Comparison of ENCODE assay signal across 20 cellular contexts in the genomic region with DNA sequence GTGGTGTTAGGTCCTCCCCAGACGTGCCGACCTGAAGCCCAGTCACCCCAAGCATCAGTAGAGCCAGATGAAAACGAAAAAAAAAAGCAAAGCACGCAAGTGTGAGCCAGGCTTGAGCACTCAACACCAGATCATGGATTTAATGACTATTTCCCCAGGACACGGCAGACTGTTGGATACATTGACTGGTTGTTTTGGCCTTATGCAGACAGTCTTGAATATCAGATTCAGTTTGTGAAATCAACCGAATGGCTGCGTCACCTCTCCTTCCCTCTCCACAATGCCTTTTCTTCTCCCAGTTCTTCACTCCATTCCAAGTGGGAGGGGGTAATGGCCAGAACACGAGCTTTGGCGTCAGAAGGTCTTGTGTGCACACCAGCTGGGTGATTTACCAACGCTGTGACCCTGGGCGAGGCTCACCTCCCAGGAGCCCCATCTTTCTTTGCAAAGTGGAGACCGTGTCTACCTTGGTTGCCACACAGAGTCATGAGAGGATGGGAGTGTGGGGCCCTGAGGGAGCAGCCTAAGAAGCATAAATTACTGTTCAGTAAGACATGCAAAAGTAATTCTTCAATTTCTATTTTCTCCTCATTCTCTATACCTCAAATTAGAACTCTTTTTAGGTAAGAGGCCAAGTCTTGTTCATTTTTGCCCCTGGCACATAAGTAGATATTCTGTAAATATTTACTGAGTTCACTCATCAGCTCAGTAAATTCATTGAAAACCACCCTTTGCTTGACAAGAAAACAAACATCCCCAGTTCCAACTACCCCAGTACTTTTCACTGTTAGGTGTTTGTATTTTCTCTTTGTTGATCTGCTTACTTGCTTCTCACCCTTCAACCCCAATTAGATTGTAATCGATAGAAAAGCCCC.
A peak's percentile ranks its signal among the peaks of the same experiment; 100 is the strongest.
DNase-seq lines count a peak whose midpoint lies in the region; ATAC-seq and TF ChIP-seq lines count a peak whose summit lies in the region.
"Had no signal": no experiment of that assay in that cellular context is flagged by ENCODE, and none has a peak within 500 bp of the region (broad histone marks: within the 10 kb centered on the region; RNA-seq: fewer than 3 reads in every experiment).

No MANE protein-coding gene starts in this region.

- H3K4me2 ChIP-seq in neuronal stem cell (ENCODE audit: insufficient read depth, low read length, poor library complexity, severe bottlenecking): no peak overlapping the region
- H3K4me2 ChIP-seq: A549, KMS-11 had no signal

- H2BK12ac ChIP-seq in neuronal stem cell (ENCODE audit: low read length): no peak overlapping the region

- no peak overlapping the region for H4K91ac ChIP-seq in neuronal stem cell (ENCODE audit: low read depth, low read length, poor library complexity)

- intact Hi-C loops in esophagus muscularis mucosa (cut with DNase I): no loop called here

- no peak overlapping the region for H3K14ac ChIP-seq in neuronal stem cell (ENCODE audit: low read length)

- H3K18ac ChIP-seq in neuronal stem cell (ENCODE audit: low read length): peak overlapping the region; percentile 25

- TF ChIP-seq EP300 in esophagus muscularis mucosa (IDR thresholded peaks at IDR 0.05): no peak

- no peak overlapping the region for H2AK5ac ChIP-seq in neuronal stem cell (ENCODE audit: low read depth, low read length)

- no peak overlapping the region for H2BK5ac ChIP-seq in neuronal stem cell (ENCODE audit: low read length)

- TF ChIP-seq CTCF in esophagus muscularis mucosa (IDR thresholded peaks at IDR 0.05): no peak

- no peak overlapping the region for H2AFZ ChIP-seq in neuronal stem cell (ENCODE audit: low read length)

- H3K27me3 ChIP-seq in esophagus muscularis mucosa: peaks cover 0 to 46% (median 0%) of the 10 kb centered on the region in 4 donors
- H3K27me3 ChIP-seq in neuronal stem cell (ENCODE audit: control insufficient read depth in 3 of 3, insufficient read depth in 3 of 3, low read depth in 1 of 3, low read length in 3 of 3): no peaks in the 10 kb centered on the region

- H4K8ac ChIP-seq in neuronal stem cell (ENCODE audit: low read depth, low read length): no peak overlapping the region

- no peak overlapping the region for H2BK15ac ChIP-seq in neuronal stem cell (ENCODE audit: low read length)

- ATAC-seq in GM21381 (IDR thresholded peaks at IDR 0.05; ENCODE audit: unreplicated experiment): no peak
- no peak for ATAC-seq in HG03571 (IDR thresholded peaks at IDR 0.05; ENCODE audit: unreplicated experiment)
- ATAC-seq: A549 had no signal

- peak; percentile 22 for DNase-seq in Ammon's horn (ENCODE audit: low spot score)
- DNase-seq in NCI-H69 (lab: John Stamatoyannopoulos, UW): peak; percentile 74
- peak; percentile 17 for DNase-seq in esophagus muscularis mucosa (ENCODE audit: extremely low spot score)
- no peak for DNase-seq in neuronal stem cell (ENCODE audit: low spot score)
- DNase-seq in AG08396 (ENCODE audit: low spot score): no peak
- DNase-seq in GM19238 (ENCODE audit: insufficient read length, low spot score): no peak
- DNase-seq: DND-41, NCI-H1417 treated with DMSO at 0.1 percent for 48 hours, NCI-H226, NCI-H526 treated with DMSO at 0.1 percent for 48 hours, OCI-M1, SHP77 had no signal

- no peak overlapping the region for H2BK120ac ChIP-seq in neuronal stem cell (ENCODE audit: low read depth, low read length)

- 88% methylated on average over 13 of the region's 13 CpGs for WGBS in esophagus muscularis mucosa
- no CpG with 5 or more reads among the region's 13 CpGs for WGBS in neuronal stem cell (ENCODE audit: extremely low coverage in 2 of 2, insufficient read length in 2 of 2, insufficient replicate concordance in 1 of 2), 2 donors

- H3K9me3 ChIP-seq in esophagus muscularis mucosa (no peaks in the 10 kb centered on the region), neuronal stem cell (replicated peaks in 1 of 2; ENCODE audit: control insufficient read depth in 2 of 2, insufficient read depth in 1 of 2, low read depth in 1 of 2, low read length in 2 of 2) (peaks cover 0 to 2% of the 10 kb centered on the region in 2 donors)
- H3K9me3 ChIP-seq: A549, HAP-1 had no signal

- no peaks in the 10 kb centered on the region for H3K79me1 ChIP-seq in neuronal stem cell (ENCODE audit: low read depth, low read length)

- no peak overlapping the region for H3K4ac ChIP-seq in neuronal stem cell (ENCODE audit: low read length)

- TF ChIP-seq POLR2A in esophagus muscularis mucosa (IDR thresholded peaks at IDR 0.05; ENCODE audit: low read depth): no peak

- H3K23ac ChIP-seq in neuronal stem cell (ENCODE audit: low read depth, low read length, poor library complexity): no peak overlapping the region

- H3K4me3 ChIP-seq in esophagus muscularis mucosa (no peak overlapping the region), neuronal stem cell (ENCODE audit: low read length in 2 of 2) (no peak overlapping the region)
- H3K4me3 ChIP-seq: A549, HAP-1, SK-N-MC had no signal

- H3K36me3 ChIP-seq in esophagus muscularis mucosa (no peaks in the 10 kb centered on the region), neuronal stem cell (replicated peaks in 1 of 2; ENCODE audit: control insufficient read depth in 2 of 2, insufficient read depth in 2 of 2, low read length in 2 of 2) (no peaks in the 10 kb centered on the region)
- H3K36me3 ChIP-seq: HAP-1 had no signal

- H3K9ac ChIP-seq in neuronal stem cell (ENCODE audit: low read depth, low read length, poor library complexity): no peak overlapping the region
- H3K9ac ChIP-seq: KMS-11 had no signal

- no peak overlapping the region for H3K27ac ChIP-seq in esophagus muscularis mucosa (replicated peaks in 1 of 4)
- H3K27ac ChIP-seq in neuronal stem cell (replicated peaks; ENCODE audit: low read length): no peak overlapping the region
- H3K27ac ChIP-seq: A549, C4-2B, HL-60, KMS-11, SK-N-MC had no signal

- H3K4me1 ChIP-seq in esophagus muscularis mucosa: no peaks in the 10 kb centered on the region
- peaks cover 7 to 24% of the 10 kb centered on the region in 2 donors for H3K4me1 ChIP-seq in neuronal stem cell (ENCODE audit: control insufficient read depth in 2 of 2, insufficient read depth in 1 of 2, low read depth in 1 of 2, low read length in 2 of 2)
- H3K4me1 ChIP-seq: A549, HAP-1 had no signal

Comparison
In these comparisons a context has a peak if more than half of its experiments do, and no peak if none do; other contexts are left out.
1. DNase-seq: peak in Ammon's horn (single experiment), NCI-H69 (single experiment) and esophagus muscularis mucosa (single experiment); none in neuronal stem cell (single experiment), AG08396 (single experiment) and GM19238 (single experiment).